Comparison of ENCODE assay signal across 21 cellular contexts in genomic region chr10:89792187-89792586, GRCh38.
DNase-seq lines count a peak whose midpoint lies in the region; ATAC-seq, FAIRE-seq and TF ChIP-seq lines count a peak whose summit lies in the region.
"Had no signal": no experiment of that assay in that cellular context is flagged by ENCODE, and none has a peak within 500 bp of the region (broad histone marks: within the 10 kb centered on the region; RNA-seq: fewer than 3 reads in every experiment).

No MANE protein-coding gene starts in this region.

- H3K36me3 Mint-ChIP-seq in HFFc6 (ENCODE audit: low read depth) (no peaks in the 10 kb centered on the region), natural killer cell (no peaks in the 10 kb centered on the region)
- H3K36me3 Mint-ChIP-seq: CD8-positive, alpha-beta memory T cell had no signal

- H3K27ac Mint-ChIP-seq in HFFc6 (no peak overlapping the region), natural killer cell (no peak overlapping the region)
- H3K27ac Mint-ChIP-seq: CD8-positive, alpha-beta memory T cell had no signal

- H3K4me3 ChIP-seq in bronchial epithelial cell (ENCODE audit: low read depth, low read length) (no peak overlapping the region), fibroblast of pulmonary artery (replicated peaks; ENCODE audit: low read depth, low read length) (no peak overlapping the region)

- intact Hi-C loops in natural killer cell (cut with micrococcal nuclease): loop anchor here (5.0 kb wide), 2 partner anchors 995 to 1460 kb away; no protein-coding TSS in a partner anchor

- DNase-seq in HFFc6: peak; percentile 14
- peak; percentile 63 for DNase-seq in bronchial epithelial cell (ENCODE audit: low read depth)
- DNase-seq in fibroblast of pulmonary artery (ENCODE audit: low read depth): peak; percentile 31
- no peak for DNase-seq in stimulated activated CD4-positive, alpha-beta T cell treated with anti-CD3 and anti-CD28 coated beads, Interleukin-12 subunit alpha, Interleukin-12 subunit beta, amount 100 ng/mL, for 4 hours
- DNase-seq in natural killer cell: no peak
- no peak for DNase-seq in NCI-H748 (lab: John Stamatoyannopoulos, UW; ENCODE audit: unreplicated experiment)
- no peak for DNase-seq in activated CD4-positive, alpha-beta T cell treated with anti-CD3 and anti-CD28 coated beads, Interleukin-2, amount 50 U/mL, for 48 hours
- DNase-seq: 8988T; AML-193; C1 segment of cervical spinal cord; Calu3; CD8-positive, alpha-beta memory T cell; KG1; NCI-H1105 treated with DMSO at 0.1 percent for 48 hours; NCI-H2029 treated with DMSO at 0.1 percent for 48 hours; NCI-H345; NCI-H524; OCI-M1; SHP77 had no signal

- peaks cover 3% of the 10 kb centered on the region for H3K27me3 Mint-ChIP-seq in HFFc6 (ENCODE audit: insufficient read depth)
- H3K27me3 Mint-ChIP-seq in natural killer cell (ENCODE audit: low read depth in 2 of 2): peaks cover 13 to 16% of the 10 kb centered on the region in 2 donors

- H3K9me3 Mint-ChIP-seq in HFFc6 (no peaks in the 10 kb centered on the region), natural killer cell (no peaks in the 10 kb centered on the region)
- H3K9me3 Mint-ChIP-seq: CD8-positive, alpha-beta memory T cell had no signal

- no peaks in the 10 kb centered on the region for H3K36me3 ChIP-seq in bronchial epithelial cell (ENCODE audit: control insufficient read depth, insufficient read depth, low read length)

- TF ChIP-seq CTCF in HFFc6 (IDR thresholded peaks at IDR 0.05) (no peak), bronchial epithelial cell (IDR thresholded peaks at IDR 0.05; ENCODE audit: insufficient read depth, low read length, severe bottlenecking) (no peak), fibroblast of pulmonary artery (IDR thresholded peaks at IDR 0.05; ENCODE audit: low read length, missing control alignments) (no peak), natural killer cell (IDR thresholded peaks at IDR 0.05) (no peak)

- FAIRE-seq in A204.1 (lab: Jason Lieb, UNC) (peak; percentile 43), bronchial epithelial cell (lab: Jason Lieb, UNC) (no peak)
- FAIRE-seq: H54 had no signal

- H3K27me3 ChIP-seq in bronchial epithelial cell (ENCODE audit: control insufficient read depth, insufficient read depth, low read length): no peaks in the 10 kb centered on the region

- no peak for ATAC-seq in natural killer cell

- H3K4me1 Mint-ChIP-seq in HFFc6 (ENCODE audit: low read depth) (peaks cover 12% of the 10 kb centered on the region), natural killer cell (no peaks in the 10 kb centered on the region)

- H3K4me3 Mint-ChIP-seq in HFFc6 (no peak overlapping the region), natural killer cell (no peak overlapping the region)
- H3K4me3 Mint-ChIP-seq: CD8-positive, alpha-beta memory T cell had no signal

Comparison
In these comparisons a context has a peak if more than half of its experiments do, and no peak if none do; other contexts are left out.
1. DNase-seq: peak in HFFc6 (single experiment), bronchial epithelial cell (single experiment) and fibroblast of pulmonary artery (single experiment); none in stimulated activated CD4-positive, alpha-beta T cell treated with anti-CD3 and anti-CD28 coated beads, Interleukin-12 subunit alpha, Interleukin-12 subunit beta, amount 100 ng/mL, for 4 hours (single experiment), natural killer cell (single experiment), NCI-H748 (single experiment) and activated CD4-positive, alpha-beta T cell treated with anti-CD3 and anti-CD28 coated beads, Interleukin-2, amount 50 U/mL, for 48 hours (0 of 2).